In genomic region chr9:108108802-108109448, GRCh38 we compare ENCODE assay signal across 1 cellular context.
TF ChIP-seq lines count a peak whose summit lies in the region.

No MANE protein-coding gene starts in this region.

TF ChIP-seq in K562, 482 proteins besides CTCF, POLR2A, EP300 and RAD21 (continued from another document and continues in another):
- TF ChIP-seq CHAMP1 (IDR thresholded peaks at IDR 0.05) = peak; percentile 15
- TF ChIP-seq ATF7 (IDR thresholded peaks at IDR 0.05) = peak; percentile 59
- no peak for TF ChIP-seq ZBTB7A (IDR thresholded peaks at IDR 0.05; ENCODE audit: borderline replicate concordance, control insufficient read depth, low read depth, low read length)
- TF ChIP-seq CREM (IDR thresholded peaks at IDR 0.05; ENCODE audit: low read depth) = peak; percentile 26; the same call in 1 of the 2 replicates
- TF ChIP-seq PHF8 (IDR thresholded peaks at IDR 0.05; ENCODE audit: borderline replicate concordance, low read length) = no peak
- no peak for TF ChIP-seq RREB1 (CRISPR knock-in tag; IDR thresholded peaks at IDR 0.05)
- 0 out of 2 replicates have a peak, but pooled peaks have one; percentile 28 for TF ChIP-seq MTA1 (IDR thresholded peaks at IDR 0.05; ENCODE audit: borderline replicate concordance)
- TF ChIP-seq ZNF740 (CRISPR knock-in tag; IDR thresholded peaks at IDR 0.05) = no peak
- TF ChIP-seq ZNF740 (tag; IDR thresholded peaks at IDR 0.05) = no peak
- no peak for TF ChIP-seq ZC3H4 (CRISPR knock-in tag; IDR thresholded peaks at IDR 0.05; ENCODE audit: borderline replicate concordance)
- no peak for TF ChIP-seq MECOM (CRISPR knock-in tag; IDR thresholded peaks at IDR 0.05)
- no peak for TF ChIP-seq BRD9 (IDR thresholded peaks at IDR 0.05; ENCODE audit: low read depth, partially characterized antibody)
- TF ChIP-seq BDP1 (IDR thresholded peaks at IDR 0.05; ENCODE audit: insufficient read depth, insufficient read length) = no peak
- no peak for TF ChIP-seq MYNN (IDR thresholded peaks at IDR 0.05)
- TF ChIP-seq MYNN (CRISPR knock-in tag; IDR thresholded peaks at IDR 0.05) = no peak
- no peak for TF ChIP-seq ASH1L (IDR thresholded peaks at IDR 0.05; ENCODE audit: borderline replicate concordance, low read depth, partially characterized antibody)
- no peak for TF ChIP-seq ARID4B (CRISPR knock-in tag; IDR thresholded peaks at IDR 0.05)
- TF ChIP-seq ZNF282 (CRISPR knock-in tag; IDR thresholded peaks at IDR 0.05) = no peak
- peak; percentile 6 to 57; a peak in 3 of 4 replicates for TF ChIP-seq MNT (conservative IDR thresholded peaks at IDR 0.05)
- no peak for TF ChIP-seq FOXO4 (CRISPR knock-in tag; IDR thresholded peaks at IDR 0.05)
- no peak for TF ChIP-seq ZBTB17 (CRISPR knock-in tag; IDR thresholded peaks at IDR 0.05)
- TF ChIP-seq BMI1 (IDR thresholded peaks at IDR 0.05; ENCODE audit: low read length) = no peak
- no peak for TF ChIP-seq NR2F6 (CRISPR knock-in tag; IDR thresholded peaks at IDR 0.05)
- TF ChIP-seq FOXP1 (CRISPR knock-in tag; IDR thresholded peaks at IDR 0.05) = no peak
- TF ChIP-seq EGR1 (conservative IDR thresholded peaks at IDR 0.05) = no peak
- TF ChIP-seq DPF2 (IDR thresholded peaks at IDR 0.05) = peak; percentile 97
- TF ChIP-seq EWSR1 (IDR thresholded peaks at IDR 0.05; ENCODE audit: borderline replicate concordance, low read depth, partially characterized antibody) = no peak
- no peak for TF ChIP-seq ARID3B (CRISPR knock-in tag; IDR thresholded peaks at IDR 0.05; ENCODE audit: borderline replicate concordance)
- no peak for TF ChIP-seq E2F4 (CRISPR knock-in tag; IDR thresholded peaks at IDR 0.05; ENCODE audit: low read depth)
- TF ChIP-seq ZNF143 (CRISPR knock-in tag; IDR thresholded peaks at IDR 0.05) = no peak
- TF ChIP-seq RHOXF2B (CRISPR knock-in tag; conservative IDR thresholded peaks at IDR 0.05) = no peak
- no peak for TF ChIP-seq NRF1 (conservative IDR thresholded peaks at IDR 0.05 in 1 of 2, IDR thresholded peaks at IDR 0.05 in 1 of 2)
- peak; percentile 87 to 90 for TF ChIP-seq TRIM24 (IDR thresholded peaks at IDR 0.05)
- TF ChIP-seq ELF4 (CRISPR knock-in tag; IDR thresholded peaks at IDR 0.05) = no peak
- no peak for TF ChIP-seq NFRKB (IDR thresholded peaks at IDR 0.05; ENCODE audit: low read depth)
- no peak for TF ChIP-seq CBFB (CRISPR knock-in tag; IDR thresholded peaks at IDR 0.05)
- TF ChIP-seq ZNF551 (CRISPR knock-in tag; IDR thresholded peaks at IDR 0.05) = no peak
- TF ChIP-seq ZNF280A (IDR thresholded peaks at IDR 0.05; ENCODE audit: low read depth, partially characterized antibody) = no peak
- peak; percentile 93 for TF ChIP-seq MTA2 (IDR thresholded peaks at IDR 0.05; ENCODE audit: low read depth)
- TF ChIP-seq NR3C1 (CRISPR knock-in tag; IDR thresholded peaks at IDR 0.05) = no peak
- TF ChIP-seq ZNF124 (CRISPR knock-in tag; IDR thresholded peaks at IDR 0.05) = no peak
- TF ChIP-seq ZNF707 (CRISPR knock-in tag; conservative IDR thresholded peaks at IDR 0.05) = no peak
- TF ChIP-seq HDGF (IDR thresholded peaks at IDR 0.05) = no peak
- TF ChIP-seq SMARCE1 (IDR thresholded peaks at IDR 0.05) = peak; percentile 96
- TF ChIP-seq THRAP3 (IDR thresholded peaks at IDR 0.05; ENCODE audit: borderline replicate concordance) = no peak
- TF ChIP-seq SREBF2 (CRISPR knock-in tag; IDR thresholded peaks at IDR 0.05) = no peak
